In the genomic region with DNA sequence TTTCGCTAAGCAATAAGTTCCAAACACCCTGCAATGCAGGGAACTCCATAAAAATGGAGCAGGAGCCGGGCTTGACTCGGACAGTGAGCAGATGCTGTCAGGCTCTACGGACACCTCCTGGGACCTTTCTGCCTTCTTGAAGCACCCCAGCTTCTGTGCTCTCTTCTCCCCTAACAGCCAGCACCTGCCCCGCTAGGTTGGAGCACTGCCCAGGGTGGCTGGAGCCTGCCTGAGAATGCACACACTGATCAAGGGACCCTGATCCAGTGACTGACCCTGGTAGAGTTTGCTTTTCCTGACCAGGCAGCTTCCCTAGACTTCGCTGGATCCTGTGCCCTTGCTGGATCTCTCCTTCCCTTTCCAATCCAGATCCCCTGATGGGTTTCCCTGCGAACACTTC, we compare ENCODE assay signal across 2 cellular contexts.
TF ChIP-seq lines count a peak whose summit lies in the region.

No MANE protein-coding gene starts in this region.

TF ChIP-seq in GM12891, 5 proteins besides CTCF, POLR2A, EP300 and RAD21:
- no peak for TF ChIP-seq POU2F2 (IDR thresholded peaks at IDR 0.05; ENCODE audit: low read depth, low read length)
- peak; percentile 57; the same call in 1 of the 2 replicates for TF ChIP-seq POLR2AphosphoS5 (IDR thresholded peaks at IDR 0.05; ENCODE audit: low read depth, low read length)
TF ChIP-seq in GM12891: peak in this region for 1.

TF ChIP-seq in H1, 55 proteins besides CTCF, POLR2A, EP300 and RAD21:
- TF ChIP-seq PHF8 (conservative IDR thresholded peaks at IDR 0.05; ENCODE audit: low read depth, low read length) (no peak), TAF7 (optimal IDR thresholded peaks at IDR 0.05; ENCODE audit: borderline replicate concordance, low read depth, low read length) (no peak), CREB1 (IDR thresholded peaks at IDR 0.05) (no peak), JUN (IDR thresholded peaks at IDR 0.05; ENCODE audit: low read depth, low read length) (no peak), EZH2 (IDR thresholded peaks at IDR 0.05; ENCODE audit: low read depth, low read length, severe bottlenecking) (no peak), SIRT6 (IDR thresholded peaks at IDR 0.05; ENCODE audit: low read length) (no peak), SP2 (IDR thresholded peaks at IDR 0.05; ENCODE audit: low read length) (no peak), SIN3A (conservative IDR thresholded peaks at IDR 0.05 in 1 of 2, IDR thresholded peaks at IDR 0.05 in 1 of 2; ENCODE audit: low read depth in 1 of 2, low read length in 2 of 2) (no peak), JUND (IDR thresholded peaks at IDR 0.05; ENCODE audit: low read length) (no peak), CTBP2 (IDR thresholded peaks at IDR 0.05; ENCODE audit: borderline replicate concordance, insufficient read depth, insufficient read length, low read length) (no peak), POU5F1 (IDR thresholded peaks at IDR 0.05; ENCODE audit: low read depth, low read length) (no peak), YY1 (IDR thresholded peaks at IDR 0.05; ENCODE audit: low read depth, low read length) (no peak)
- TF ChIP-seq, protein P1, sequence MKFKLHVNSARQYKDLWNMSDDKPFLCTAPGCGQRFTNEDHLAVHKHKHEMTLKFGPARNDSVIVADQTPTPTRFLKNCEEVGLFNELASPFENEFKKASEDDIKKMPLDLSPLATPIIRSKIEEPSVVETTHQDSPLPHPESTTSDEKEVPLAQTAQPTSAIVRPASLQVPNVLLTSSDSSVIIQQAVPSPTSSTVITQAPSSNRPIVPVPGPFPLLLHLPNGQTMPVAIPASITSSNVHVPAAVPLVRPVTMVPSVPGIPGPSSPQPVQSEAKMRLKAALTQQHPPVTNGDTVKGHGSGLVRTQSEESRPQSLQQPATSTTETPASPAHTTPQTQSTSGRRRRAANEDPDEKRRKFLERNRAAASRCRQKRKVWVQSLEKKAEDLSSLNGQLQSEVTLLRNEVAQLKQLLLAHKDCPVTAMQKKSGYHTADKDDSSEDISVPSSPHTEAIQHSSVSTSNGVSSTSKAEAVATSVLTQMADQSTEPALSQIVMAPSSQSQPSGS (IDR thresholded peaks at IDR 0.05; ENCODE audit: low read length): no peak
- TF ChIP-seq, protein P2, sequence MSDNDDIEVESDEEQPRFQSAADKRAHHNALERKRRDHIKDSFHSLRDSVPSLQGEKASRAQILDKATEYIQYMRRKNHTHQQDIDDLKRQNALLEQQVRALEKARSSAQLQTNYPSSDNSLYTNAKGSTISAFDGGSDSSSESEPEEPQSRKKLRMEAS (IDR thresholded peaks at IDR 0.05): no peak
- TF ChIP-seq, protein P3, sequence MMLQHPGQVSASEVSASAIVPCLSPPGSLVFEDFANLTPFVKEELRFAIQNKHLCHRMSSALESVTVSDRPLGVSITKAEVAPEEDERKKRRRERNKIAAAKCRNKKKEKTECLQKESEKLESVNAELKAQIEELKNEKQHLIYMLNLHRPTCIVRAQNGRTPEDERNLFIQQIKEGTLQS (IDR thresholded peaks at IDR 0.05; ENCODE audit: insufficient read depth, low read depth, low read length): no peak
- TF ChIP-seq, protein P4, sequence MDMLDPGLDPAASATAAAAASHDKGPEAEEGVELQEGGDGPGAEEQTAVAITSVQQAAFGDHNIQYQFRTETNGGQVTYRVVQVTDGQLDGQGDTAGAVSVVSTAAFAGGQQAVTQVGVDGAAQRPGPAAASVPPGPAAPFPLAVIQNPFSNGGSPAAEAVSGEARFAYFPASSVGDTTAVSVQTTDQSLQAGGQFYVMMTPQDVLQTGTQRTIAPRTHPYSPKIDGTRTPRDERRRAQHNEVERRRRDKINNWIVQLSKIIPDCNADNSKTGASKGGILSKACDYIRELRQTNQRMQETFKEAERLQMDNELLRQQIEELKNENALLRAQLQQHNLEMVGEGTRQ (IDR thresholded peaks at IDR 0.05; ENCODE audit: low read length): no peak
